Comparison of ENCODE assay signal across 19 cellular contexts in the genomic region with DNA sequence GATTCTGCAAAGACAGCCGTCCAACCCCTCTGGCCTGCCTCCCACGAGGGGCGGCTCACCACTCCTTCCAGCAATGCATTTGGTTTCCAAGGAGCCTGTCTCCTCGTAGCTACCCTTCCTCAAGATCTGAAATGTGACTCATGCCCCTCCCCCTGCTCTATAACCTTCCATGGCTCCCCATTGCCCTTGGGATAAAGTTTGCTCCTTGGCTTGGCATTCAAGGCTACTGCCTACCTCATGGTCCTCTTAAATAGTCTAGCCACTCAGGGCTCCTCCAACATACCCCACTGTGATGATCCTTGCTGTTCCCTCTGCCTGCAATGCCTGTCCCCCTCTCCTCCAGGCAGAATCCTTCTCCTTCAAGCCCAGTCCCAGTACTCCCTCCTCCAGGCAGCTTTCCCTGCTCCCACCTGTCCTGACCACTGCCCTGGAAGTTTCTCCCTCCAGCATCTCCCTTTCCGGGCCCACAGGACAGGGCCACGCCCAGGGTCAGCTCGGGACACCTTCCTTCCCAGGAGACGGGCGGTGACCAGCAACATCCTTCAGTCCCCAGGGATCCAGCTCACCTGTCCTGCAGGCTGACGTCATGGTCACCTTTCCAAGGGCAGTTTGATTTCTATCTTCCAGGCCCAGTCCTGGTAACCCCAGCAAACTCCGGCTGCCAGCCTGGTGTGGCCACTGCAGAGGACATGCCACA. TPM values are rescaled to one million over a fixed set of nuclear protein-coding genes. Genes with fewer than 3 reads are reported as not detected.
"Had no signal": no experiment of that assay in that cellular context is flagged by ENCODE, and none has a peak within 500 bp of the region (broad histone marks: within the 10 kb centered on the region; RNA-seq: fewer than 3 reads in every experiment).

No MANE protein-coding gene starts in this region.

- H3K9me3 ChIP-seq: breast epithelium, right atrium auricular region, tibial nerve, vagina had no signal

- H3K4me3 ChIP-seq: breast epithelium, right atrium auricular region, smooth muscle cell, tibial nerve, vagina had no signal

- H3K36me3 Mint-ChIP-seq: immature natural killer cell had no signal

- DNase-seq: activated naive CD4-positive, alpha-beta T cell treated with Interleukin-2 at 50 U/mL for 16 hours; activated T-cell treated with anti-CD3 and anti-CD28 coated beads for 4 hours; anterior cingulate cortex; dermis blood vessel endothelial cell; foreskin melanocyte; head of caudate nucleus; immature natural killer cell; stimulated activated CD4-positive, alpha-beta T cell treated with anti-CD3 and anti-CD28 coated beads, Interleukin-4, amount 100 ng/mL, for 4 hours; stimulated activated CD8-positive, alpha-beta memory T cell treated with anti-CD3 and anti-CD28 coated beads, Interleukin-4, amount 100 ng/mL, for 48 hours; stimulated activated naive CD4-positive, alpha-beta T cell treated with Interleukin-2 at 50 U/mL for 16 hours; T-helper 9 cell had no signal

- H3K27me3 ChIP-seq: vagina had no signal

- H3K4me3 Mint-ChIP-seq: immature natural killer cell had no signal

- H3K4me1 ChIP-seq: breast epithelium had no signal

- H3K27ac ChIP-seq: breast epithelium, epithelial cell of prostate, right atrium auricular region, tibial nerve, vagina had no signal

- H3K4me2 ChIP-seq: smooth muscle cell had no signal

- H3K36me3 ChIP-seq: breast epithelium, right atrium auricular region, tibial nerve, vagina had no signal

- ATAC-seq: activated CD4-positive, CD25-positive, alpha-beta regulatory T cell treated with anti-CD3 and anti-CD28 coated beads, Interleukin-2, amount 50 U/mL, for 24 hours had no signal

RNA-seq across cellular contexts. Expression of a gene that starts 38.9 kb away (rescaled TPM):
- total RNA-seq: fibroblast of lung, smooth muscle cell had no signal

RNA-seq across cellular contexts. Expression of a gene that starts 43.7 kb away (rescaled TPM):
- total RNA-seq: fibroblast of lung, smooth muscle cell had no signal
